In genomic region chr1:153953859-153954365, GRCh38 we compare ENCODE assay signal across 16 cellular contexts. TPM values are rescaled to one million over a fixed set of nuclear protein-coding genes. Genes with fewer than 3 reads are reported as not detected.
DNase-seq lines count a peak whose midpoint lies in the region; ATAC-seq, FAIRE-seq and TF ChIP-seq lines count a peak whose summit lies in the region.
"Had no signal": no experiment of that assay in that cellular context is flagged by ENCODE, and none has a peak within 500 bp of the region (broad histone marks: within the 10 kb centered on the region; RNA-seq: fewer than 3 reads in every experiment).

No MANE protein-coding gene starts in this region.

- no peak for TF ChIP-seq CTCF in cardiac muscle cell (IDR thresholded peaks at IDR 0.05; ENCODE audit: low read depth, low read length)
- TF ChIP-seq CTCF in HepG2 (CRISPR knock-in tag; IDR thresholded peaks at IDR 0.05), result no peak
- TF ChIP-seq CTCF in type B pancreatic cell (conservative IDR thresholded peaks at IDR 0.05), result no peak
- no peak for TF ChIP-seq CTCF in colonic mucosa (IDR thresholded peaks at IDR 0.05)

- peaks cover 31% of the 10 kb centered on the region for H3K4me1 Mint-ChIP-seq in activated T-helper 17 cell treated with anti-CD3 and anti-CD28 coated beads, Interleukin-2, amount 50 U/mL, for 72 hours
- peaks cover 19% of the 10 kb centered on the region for H3K4me1 Mint-ChIP-seq in type B pancreatic cell (ENCODE audit: unreplicated experiment)

- peak overlapping the region; percentile 78 for H3K4me2 ChIP-seq in HepG2 (ENCODE audit: low read depth, low read length)

- H3K9ac ChIP-seq in HepG2 (ENCODE audit: insufficient read depth, low read depth, low read length) (peak overlapping the region; percentile 48; the same call in 1 of the 2 replicates), colonic mucosa (ENCODE audit: low read depth in 2 of 2, low read length in 2 of 2) (no peak overlapping the region)

- peaks cover 27% of the 10 kb centered on the region for H3K36me3 ChIP-seq in cardiac muscle cell
- peaks cover 16 to 40% of the 10 kb centered on the region in 2 experiments for H3K36me3 ChIP-seq in HepG2 (replicated peaks in 1 of 2; ENCODE audit: control insufficient read depth in 1 of 2, insufficient read depth in 2 of 2, low read length in 2 of 2)
- peaks cover 5% of the 10 kb centered on the region for H3K36me3 ChIP-seq in colonic mucosa

- TF ChIP-seq POLR2A in HepG2 (IDR thresholded peaks at IDR 0.05; ENCODE audit: insufficient read depth in 1 of 2, low read depth in 2 of 2, low read length in 2 of 2), result peak in 1 of 2 experiments; percentile 44; a peak in 1 of 4 replicates

- CTCF ChIA-PET in HepG2 (lab: Yijun Ruan, JAX; ENCODE audit: low intra/inter-chr PET ratio, low total read pairs), result no interaction called here

- no peaks in the 10 kb centered on the region for H3K9me3 Mint-ChIP-seq in activated T-helper 17 cell treated with anti-CD3 and anti-CD28 coated beads, Interleukin-2, amount 50 U/mL, for 72 hours
- H3K9me3 Mint-ChIP-seq in type B pancreatic cell, result no peaks in the 10 kb centered on the region

- 73% methylated on average over 4 of the region's 4 CpGs for WGBS in right cardiac atrium
- WGBS in HepG2 (ENCODE audit: low lambda C conversion rate), result 3% methylated on average over 4 of the region's 4 CpGs

- H3K9me3 ChIP-seq in cardiac muscle cell (ENCODE audit: low read depth) (no peaks in the 10 kb centered on the region), right cardiac atrium (ENCODE audit: control insufficient read depth, low read length) (no peaks in the 10 kb centered on the region), HepG2 (ENCODE audit: low read length) (no peaks in the 10 kb centered on the region), colonic mucosa (no peaks in the 10 kb centered on the region)
- H3K9me3 ChIP-seq: left ventricle myocardium inferior had no signal

- POLR2A ChIA-PET in HepG2 (lab: Yijun Ruan, JAX), result interaction anchor here (0.6 to 7.0 kb wide), 10 partner anchors 9 to 37 kb away, joined by 3 to 89 read pairs (median 6); partner anchors contain the start of genes CREB3L4, GATAD2B, JTB and RAB13

- no peak for DNase-seq in cardiac muscle cell (ENCODE audit: low read depth in 1 of 2, low spot score in 1 of 2)
- DNase-seq in right cardiac atrium, result no peak
- DNase-seq in HepG2 (ENCODE audit: low spot score), result peak; percentile 91
- DNase-seq in type B pancreatic cell (ENCODE audit: extremely low spot score, unreplicated experiment), result no peak
- no peak for DNase-seq in colonic mucosa
- DNase-seq in COLO668 (lab: John Stamatoyannopoulos, UW; ENCODE audit: unreplicated experiment), result no peak
- DNase-seq: activated CD4-positive, alpha-beta T cell treated with anti-CD3 and anti-CD28 coated beads, Interleukin-2, amount 50 U/mL, for 48 hours; DMS79; effector memory CD4-positive, alpha-beta T cell; left ventricle myocardium inferior; NCI-H1694 treated with DMSO at 0.1 percent for 48 hours; NCI-H510A; SIG-M5; stimulated activated CD4-positive, alpha-beta T cell treated with anti-CD3 and anti-CD28 coated beads, Interleukin-15, amount 100 ng/mL, for 24 hours had no signal

- peaks cover 88% of the 10 kb centered on the region for H3K36me3 Mint-ChIP-seq in activated T-helper 17 cell treated with anti-CD3 and anti-CD28 coated beads, Interleukin-2, amount 50 U/mL, for 72 hours (ENCODE audit: low read depth)
- H3K36me3 Mint-ChIP-seq in type B pancreatic cell, result peaks cover 6% of the 10 kb centered on the region

- TF ChIP-seq EP300 in HepG2 (IDR thresholded peaks at IDR 0.05; ENCODE audit: low read depth in 2 of 2, low read length in 2 of 2), result no peak
- peak; percentile 30; the same call in 1 of the 2 replicates for TF ChIP-seq EP300 in HepG2 (CRISPR knock-in tag; IDR thresholded peaks at IDR 0.05; ENCODE audit: borderline replicate concordance)

- H2AFZ ChIP-seq in HepG2 (ENCODE audit: low read length), result no peak overlapping the region

- no TSS peak for BruUV-seq in HepG2 (replicated peaks; lab: Mats Ljungman, UMichigan)

- H3K27me3 ChIP-seq in cardiac muscle cell (no peaks in the 10 kb centered on the region), right cardiac atrium (ENCODE audit: control insufficient read depth, insufficient read depth) (no peaks in the 10 kb centered on the region), HepG2 (ENCODE audit: control insufficient read depth in 1 of 2, insufficient read depth in 2 of 2, low read length in 2 of 2) (peaks cover 0 to 7% of the 10 kb centered on the region in 2 experiments; a peak in 1 of 5 replicates), colonic mucosa (no peaks in the 10 kb centered on the region)

- intact Hi-C loops in right cardiac atrium (cut with DNase I) (no loop called here), HepG2 (cut with micrococcal nuclease; ENCODE audit: unreplicated experiment) (no loop called here), colonic mucosa (cut with DNase I) (no loop called here)

- H3K4me3 Mint-ChIP-seq in activated T-helper 17 cell treated with anti-CD3 and anti-CD28 coated beads, Interleukin-2, amount 50 U/mL, for 72 hours, result peak overlapping the region; percentile 99
- H3K4me3 Mint-ChIP-seq in type B pancreatic cell, result peak overlapping the region; percentile 7

- ATAC-seq in right cardiac atrium, result no peak
- ATAC-seq in activated T-helper 17 cell treated with anti-CD3 and anti-CD28 coated beads, Interleukin-2, amount 50 U/mL, for 72 hours (replicated peaks), result no peak
- peak; percentile 85 for ATAC-seq in HepG2
- ATAC-seq in GM18520 (IDR thresholded peaks at IDR 0.05; ENCODE audit: unreplicated experiment), result no peak

- FAIRE-seq in HepG2 (lab: Jason Lieb, UNC), result peak; percentile 99

- peaks cover 21% of the 10 kb centered on the region for H3K4me1 ChIP-seq in cardiac muscle cell (ENCODE audit: low read depth)
- H3K4me1 ChIP-seq in right cardiac atrium (ENCODE audit: control insufficient read depth, insufficient read depth, low read length), result peaks cover 6% of the 10 kb centered on the region
- H3K4me1 ChIP-seq in HepG2 (ENCODE audit: insufficient read depth, low read length), result peaks cover 48% of the 10 kb centered on the region
- H3K4me1 ChIP-seq in colonic mucosa, result peaks cover 1% of the 10 kb centered on the region

- peaks cover 7% of the 10 kb centered on the region; the same call in 1 of the 2 replicates for H4K20me1 ChIP-seq in HepG2 (ENCODE audit: insufficient read depth, low read length)

- in situ Hi-C loops in HepG2 (cut with HindIII; ENCODE audit: extremely low pct_ligation_motif_present, low pct_unique_long_range_greater_than_20kb), result no loop called here

- H3K79me2 ChIP-seq in HepG2 (ENCODE audit: insufficient read depth, low read length), result peaks cover 39% of the 10 kb centered on the region

- H3K4me3 ChIP-seq in cardiac muscle cell (no peak overlapping the region), right cardiac atrium (ENCODE audit: low read length) (no peak overlapping the region), HepG2 (replicated peaks in 1 of 3; ENCODE audit: insufficient read depth in 1 of 3, low read depth in 2 of 3, low read length in 3 of 3) (peak overlapping the region in 1 of 3 experiments; percentile 17; a peak in 3 of 6 replicates), colonic mucosa (no peak overlapping the region)
- H3K4me3 ChIP-seq: left ventricle myocardium inferior had no signal

- no peak; the same call in 1 of the 2 replicates for TF ChIP-seq RAD21 in HepG2 (CRISPR knock-in tag; IDR thresholded peaks at IDR 0.05)

- H3K27ac Mint-ChIP-seq in activated T-helper 17 cell treated with anti-CD3 and anti-CD28 coated beads, Interleukin-2, amount 50 U/mL, for 72 hours, result peak overlapping the region; percentile 73
- peak overlapping the region; percentile 33 for H3K27ac Mint-ChIP-seq in type B pancreatic cell

- H3K27ac ChIP-seq in cardiac muscle cell, result peak overlapping the region; percentile 16
- H3K27ac ChIP-seq in right cardiac atrium (ENCODE audit: low read length), result no peak overlapping the region
- peak overlapping the region; percentile 72 for H3K27ac ChIP-seq in HepG2 (ENCODE audit: extremely low read length, insufficient read depth, low read length)
- H3K27ac ChIP-seq in colonic mucosa, result no peak overlapping the region
- H3K27ac ChIP-seq: left ventricle myocardium inferior had no signal

- H3K27me3 Mint-ChIP-seq in activated T-helper 17 cell treated with anti-CD3 and anti-CD28 coated beads, Interleukin-2, amount 50 U/mL, for 72 hours, result no peaks in the 10 kb centered on the region
- H3K27me3 Mint-ChIP-seq in type B pancreatic cell, result no peaks in the 10 kb centered on the region

RNA-seq across cellular contexts. Expression of gene CRTC2, which starts 4.5 kb away (rescaled TPM):
- total RNA-seq in cardiac muscle cell, result 11.9 and 17.9 TPM in 2 replicates
- polyA plus RNA-seq in cardiac muscle cell, result 24.8 and 34.4 TPM in 2 replicates
- total RNA-seq in right cardiac atrium, result 10 to 100 TPM; 23.4 to 32.8 (median 26.2) TPM
- polyA plus RNA-seq in right cardiac atrium, result 26.9 TPM
- 100 to 1,000 TPM in 1 of 2 donors, 10 to 100 TPM in 1; 84.9 to 131 TPM for total RNA-seq in activated T-helper 17 cell treated with anti-CD3 and anti-CD28 coated beads, Interleukin-2, amount 50 U/mL, for 72 hours
- 4.0 and 6.1 TPM in 2 replicates for total RNA-seq in HepG2 (2016; rRNA removed; fragmentation: Illumina TruSeq; extraction: Trizol)
- total RNA-seq in HepG2 (2016; cell fraction: cytosol; rRNA removed; fragmentation: Illumina TruSeq; extraction: Trizol; ENCODE audit: low read depth), result 3.0 and 4.2 TPM in 2 replicates
- total RNA-seq in HepG2 (2016; cell fraction: insoluble cytoplasmic fraction; rRNA removed; fragmentation: Illumina TruSeq; extraction: Trizol), result 3.1 and 5.5 TPM in 2 replicates
- total RNA-seq in HepG2 (2016; cell fraction: membrane; rRNA removed; fragmentation: Illumina TruSeq; extraction: Trizol), result 5.2 and 6.7 TPM in 2 replicates
- 7.2 and 9.2 TPM in 2 replicates for total RNA-seq in HepG2 (2016; cell fraction: nucleus; rRNA removed; fragmentation: Illumina TruSeq; extraction: Trizol)
- 24.2 and 26.7 TPM in 2 replicates for polyA plus RNA-seq in HepG2 (2011; rRNA removed)
- polyA plus RNA-seq in HepG2 (2011; cell fraction: cytosol; rRNA removed), result 10.1 and 12.6 TPM in 2 replicates
- polyA plus RNA-seq in HepG2 (2011; cell fraction: nucleus; rRNA removed), result 47.3 and 47.5 TPM in 2 replicates
- polyA plus RNA-seq in HepG2 (2012), result 14.5 and 18.4 TPM in 2 replicates
- 4.5 and 4.8 TPM in 2 replicates for polyA plus RNA-seq in HepG2 (2016; cell fraction: cytosol; fragmentation: Illumina TruSeq; extraction: Trizol; ENCODE audit: low read depth)
- polyA plus RNA-seq in HepG2 (2016; cell fraction: insoluble cytoplasmic fraction; fragmentation: Illumina TruSeq; extraction: Trizol; ENCODE audit: low read depth), result 9.2 and 10.0 TPM in 2 replicates
- 9.6 and 10.4 TPM in 2 replicates for polyA plus RNA-seq in HepG2 (2016; cell fraction: membrane; fragmentation: Illumina TruSeq; extraction: Trizol; ENCODE audit: low read depth)
- polyA plus RNA-seq in HepG2 (2016; cell fraction: nucleus; fragmentation: Illumina TruSeq; extraction: Trizol; ENCODE audit: insufficient read depth, low read depth), result 37.9 and 40.4 TPM in 2 replicates
- polyA minus RNA-seq in HepG2 (2011; rRNA and poly(A)+ RNA removed; ENCODE audit: low replicate concordance), result 40.4 and 54.2 TPM in 2 replicates
- 9.1 and 10.3 TPM in 2 replicates for polyA minus RNA-seq in HepG2 (2011; cell fraction: cytosol; rRNA and poly(A)+ RNA removed)
- polyA minus RNA-seq in HepG2 (2011; cell fraction: nucleus; rRNA and poly(A)+ RNA removed), result 20.5 and 25.0 TPM in 2 replicates
- total RNA-seq in type B pancreatic cell (ENCODE audit: low replicate concordance), result 31.1 and 36.0 TPM in 2 replicates
- total RNA-seq in colonic mucosa, result 10 to 100 TPM; 26.9 to 40.7 TPM

RNA-seq across cellular contexts. Expression of gene DENND4B, which starts 7.4 kb away (rescaled TPM):
- total RNA-seq in cardiac muscle cell (31.3 and 42.3 TPM in 2 replicates), right cardiac atrium (10 to 100 TPM; 40.6 to 48.7 (median 41.7) TPM), HepG2 (2016; rRNA removed; fragmentation: Illumina TruSeq; extraction: Trizol) (8.7 and 15.1 TPM in 2 replicates), type B pancreatic cell (ENCODE audit: low replicate concordance) (43.0 and 70.7 TPM in 2 replicates), colonic mucosa (10 to 100 TPM; 26.9 to 45.6 TPM)
- polyA plus RNA-seq in cardiac muscle cell (48.1 and 61.2 TPM in 2 replicates), right cardiac atrium (32.0 TPM), HepG2 (2011; rRNA removed) (20.3 and 24.3 TPM in 2 replicates)
- total RNA-seq in activated T-helper 17 cell treated with anti-CD3 and anti-CD28 coated beads, Interleukin-2, amount 50 U/mL, for 72 hours, result 100 to 1,000 TPM in 1 of 2 donors, 10 to 100 TPM in 1; 98.0 to 130 TPM
- total RNA-seq in HepG2 (2016; cell fraction: cytosol; rRNA removed; fragmentation: Illumina TruSeq; extraction: Trizol; ENCODE audit: low read depth), result 9.7 and 9.9 TPM in 2 replicates
- total RNA-seq in HepG2 (2016; cell fraction: insoluble cytoplasmic fraction; rRNA removed; fragmentation: Illumina TruSeq; extraction: Trizol), result 7.7 and 18.1 TPM in 2 replicates
- total RNA-seq in HepG2 (2016; cell fraction: membrane; rRNA removed; fragmentation: Illumina TruSeq; extraction: Trizol), result 7.2 and 8.2 TPM in 2 replicates
- 23.7 and 25.9 TPM in 2 replicates for total RNA-seq in HepG2 (2016; cell fraction: nucleus; rRNA removed; fragmentation: Illumina TruSeq; extraction: Trizol)
- 6.5 and 10.3 TPM in 2 replicates for polyA plus RNA-seq in HepG2 (2011; cell fraction: cytosol; rRNA removed)
- polyA plus RNA-seq in HepG2 (2011; cell fraction: nucleus; rRNA removed), result 178 and 239 TPM in 2 replicates
- polyA plus RNA-seq in HepG2 (2012), result 17.2 and 21.8 TPM in 2 replicates
- polyA plus RNA-seq in HepG2 (2016; cell fraction: cytosol; fragmentation: Illumina TruSeq; extraction: Trizol; ENCODE audit: low read depth), result 1.4 and 1.6 TPM in 2 replicates
- polyA plus RNA-seq in HepG2 (2016; cell fraction: insoluble cytoplasmic fraction; fragmentation: Illumina TruSeq; extraction: Trizol; ENCODE audit: low read depth), result 10.3 and 15.7 TPM in 2 replicates
- 4.1 and 5.2 TPM in 2 replicates for polyA plus RNA-seq in HepG2 (2016; cell fraction: membrane; fragmentation: Illumina TruSeq; extraction: Trizol; ENCODE audit: low read depth)
- 75.3 and 79.3 TPM in 2 replicates for polyA plus RNA-seq in HepG2 (2016; cell fraction: nucleus; fragmentation: Illumina TruSeq; extraction: Trizol; ENCODE audit: insufficient read depth, low read depth)
- polyA minus RNA-seq in HepG2 (2011; rRNA and poly(A)+ RNA removed; ENCODE audit: low replicate concordance), result 60.1 and 65.7 TPM in 2 replicates
- 7.4 and 8.5 TPM in 2 replicates for polyA minus RNA-seq in HepG2 (2011; cell fraction: cytosol; rRNA and poly(A)+ RNA removed)
- 66.1 and 70.7 TPM in 2 replicates for polyA minus RNA-seq in HepG2 (2011; cell fraction: nucleus; rRNA and poly(A)+ RNA removed)

RNA-seq across cellular contexts. Expression of gene SLC39A1, which starts 9.4 kb away (rescaled TPM):
- 75.8 and 83.4 TPM in 2 replicates for total RNA-seq in cardiac muscle cell
- polyA plus RNA-seq in cardiac muscle cell, result 71.2 and 72.6 TPM in 2 replicates
- 10 to 100 TPM; 61.2 to 71.4 (median 65.1) TPM for total RNA-seq in right cardiac atrium
- 61.3 TPM for polyA plus RNA-seq in right cardiac atrium
- total RNA-seq in activated T-helper 17 cell treated with anti-CD3 and anti-CD28 coated beads, Interleukin-2, amount 50 U/mL, for 72 hours, result 100 to 1,000 TPM; 109 to 117 TPM
- total RNA-seq in HepG2 (2016; rRNA removed; fragmentation: Illumina TruSeq; extraction: Trizol), result 47.5 and 78.4 TPM in 2 replicates
- 18.4 and 21.0 TPM in 2 replicates for total RNA-seq in HepG2 (2016; cell fraction: cytosol; rRNA removed; fragmentation: Illumina TruSeq; extraction: Trizol; ENCODE audit: low read depth)
- total RNA-seq in HepG2 (2016; cell fraction: insoluble cytoplasmic fraction; rRNA removed; fragmentation: Illumina TruSeq; extraction: Trizol), result 44.8 and 83.0 TPM in 2 replicates
- total RNA-seq in HepG2 (2016; cell fraction: membrane; rRNA removed; fragmentation: Illumina TruSeq; extraction: Trizol), result 48.8 and 53.3 TPM in 2 replicates
- total RNA-seq in HepG2 (2016; cell fraction: nucleus; rRNA removed; fragmentation: Illumina TruSeq; extraction: Trizol), result 62.5 and 68.3 TPM in 2 replicates
- polyA plus RNA-seq in HepG2 (2011; rRNA removed), result 71.2 and 80.5 TPM in 2 replicates
- polyA plus RNA-seq in HepG2 (2011; cell fraction: cytosol; rRNA removed), result 85.8 and 89.3 TPM in 2 replicates
- polyA plus RNA-seq in HepG2 (2011; cell fraction: nucleus; rRNA removed), result 45.4 and 53.1 TPM in 2 replicates
- 45.9 and 65.4 TPM in 2 replicates for polyA plus RNA-seq in HepG2 (2012)
- polyA plus RNA-seq in HepG2 (2016; cell fraction: cytosol; fragmentation: Illumina TruSeq; extraction: Trizol; ENCODE audit: low read depth), result 17.5 and 20.5 TPM in 2 replicates
- 42.6 and 45.0 TPM in 2 replicates for polyA plus RNA-seq in HepG2 (2016; cell fraction: insoluble cytoplasmic fraction; fragmentation: Illumina TruSeq; extraction: Trizol; ENCODE audit: low read depth)
- polyA plus RNA-seq in HepG2 (2016; cell fraction: membrane; fragmentation: Illumina TruSeq; extraction: Trizol; ENCODE audit: low read depth), result 36.5 and 40.5 TPM in 2 replicates
- polyA plus RNA-seq in HepG2 (2016; cell fraction: nucleus; fragmentation: Illumina TruSeq; extraction: Trizol; ENCODE audit: insufficient read depth, low read depth), result 87.4 and 101 TPM in 2 replicates
- polyA minus RNA-seq in HepG2 (2011; rRNA and poly(A)+ RNA removed; ENCODE audit: low replicate concordance), result 112 and 159 TPM in 2 replicates
- 38.9 and 39.9 TPM in 2 replicates for polyA minus RNA-seq in HepG2 (2011; cell fraction: cytosol; rRNA and poly(A)+ RNA removed)
- polyA minus RNA-seq in HepG2 (2011; cell fraction: nucleus; rRNA and poly(A)+ RNA removed), result 14.5 and 19.6 TPM in 2 replicates
- total RNA-seq in type B pancreatic cell (ENCODE audit: low replicate concordance), result 75.7 and 93.4 TPM in 2 replicates
- total RNA-seq in colonic mucosa, result 10 to 100 TPM; 76.8 to 90.9 TPM

RNA-seq across cellular contexts. Expression of gene CREB3L4, which starts 13.8 kb away (rescaled TPM):
- total RNA-seq in cardiac muscle cell, result 34.0 and 49.5 TPM in 2 replicates
- 25.3 and 31.5 TPM in 2 replicates for polyA plus RNA-seq in cardiac muscle cell
- 1 to 10 TPM; 4.3 to 6.0 (median 4.8) TPM for total RNA-seq in right cardiac atrium
- polyA plus RNA-seq in right cardiac atrium, result 6.0 TPM
- 1 to 10 TPM; 7.4 to 9.3 TPM for total RNA-seq in activated T-helper 17 cell treated with anti-CD3 and anti-CD28 coated beads, Interleukin-2, amount 50 U/mL, for 72 hours
- total RNA-seq in HepG2 (2016; rRNA removed; fragmentation: Illumina TruSeq; extraction: Trizol), result 7.8 and 9.9 TPM in 2 replicates
- total RNA-seq in HepG2 (2016; cell fraction: cytosol; rRNA removed; fragmentation: Illumina TruSeq; extraction: Trizol; ENCODE audit: low read depth), result 2.6 and 3.2 TPM in 2 replicates
- 8.3 and 10.7 TPM in 2 replicates for total RNA-seq in HepG2 (2016; cell fraction: insoluble cytoplasmic fraction; rRNA removed; fragmentation: Illumina TruSeq; extraction: Trizol)
- 6.5 and 7.8 TPM in 2 replicates for total RNA-seq in HepG2 (2016; cell fraction: membrane; rRNA removed; fragmentation: Illumina TruSeq; extraction: Trizol)
- 8.4 and 9.8 TPM in 2 replicates for total RNA-seq in HepG2 (2016; cell fraction: nucleus; rRNA removed; fragmentation: Illumina TruSeq; extraction: Trizol)
- 17.4 and 18.7 TPM in 2 replicates for polyA plus RNA-seq in HepG2 (2011; rRNA removed)
- 13.1 and 18.4 TPM in 2 replicates for polyA plus RNA-seq in HepG2 (2011; cell fraction: cytosol; rRNA removed)
- polyA plus RNA-seq in HepG2 (2011; cell fraction: nucleus; rRNA removed), result 36.4 and 41.3 TPM in 2 replicates
- polyA plus RNA-seq in HepG2 (2012), result 9.7 and 10.7 TPM in 2 replicates
- 2.0 and 2.6 TPM in 2 replicates for polyA plus RNA-seq in HepG2 (2016; cell fraction: cytosol; fragmentation: Illumina TruSeq; extraction: Trizol; ENCODE audit: low read depth)
- polyA plus RNA-seq in HepG2 (2016; cell fraction: insoluble cytoplasmic fraction; fragmentation: Illumina TruSeq; extraction: Trizol; ENCODE audit: low read depth), result 8.4 and 10.9 TPM in 2 replicates
- 4.1 and 6.4 TPM in 2 replicates for polyA plus RNA-seq in HepG2 (2016; cell fraction: membrane; fragmentation: Illumina TruSeq; extraction: Trizol; ENCODE audit: low read depth)
- 15.7 and 16.0 TPM in 2 replicates for polyA plus RNA-seq in HepG2 (2016; cell fraction: nucleus; fragmentation: Illumina TruSeq; extraction: Trizol; ENCODE audit: insufficient read depth, low read depth)
- 22.4 and 31.3 TPM in 2 replicates for polyA minus RNA-seq in HepG2 (2011; rRNA and poly(A)+ RNA removed; ENCODE audit: low replicate concordance)
- polyA minus RNA-seq in HepG2 (2011; cell fraction: cytosol; rRNA and poly(A)+ RNA removed), result 5.7 and 9.4 TPM in 2 replicates
- 10.2 and 12.7 TPM in 2 replicates for polyA minus RNA-seq in HepG2 (2011; cell fraction: nucleus; rRNA and poly(A)+ RNA removed)
- 17.2 and 31.8 TPM in 2 replicates for total RNA-seq in type B pancreatic cell (ENCODE audit: low replicate concordance)
- 10 to 100 TPM; 19.0 to 37.1 TPM for total RNA-seq in colonic mucosa

RNA-seq across cellular contexts. Expression of gene JTB, which starts 23.6 kb away (rescaled TPM):
- total RNA-seq in cardiac muscle cell (161 and 315 TPM in 2 replicates), right cardiac atrium (100 to 1,000 TPM in 2 of 4 donors, 10 to 100 TPM in 2; 92.1 to 108 (median 102) TPM), HepG2 (2016; rRNA removed; fragmentation: Illumina TruSeq; extraction: Trizol) (66.8 and 99.2 TPM in 2 replicates), type B pancreatic cell (ENCODE audit: low replicate concordance) (99.2 and 153 TPM in 2 replicates), colonic mucosa (100 to 1,000 TPM; 133 to 245 TPM)
- polyA plus RNA-seq in cardiac muscle cell (137 and 169 TPM in 2 replicates), right cardiac atrium (143 TPM), HepG2 (2011; rRNA removed) (90.3 and 96.7 TPM in 2 replicates)
- total RNA-seq in activated T-helper 17 cell treated with anti-CD3 and anti-CD28 coated beads, Interleukin-2, amount 50 U/mL, for 72 hours, result 100 to 1,000 TPM in 1 of 2 donors, 10 to 100 TPM in 1; 89.7 to 167 TPM
- 360 and 420 TPM in 2 replicates for total RNA-seq in HepG2 (2016; cell fraction: cytosol; rRNA removed; fragmentation: Illumina TruSeq; extraction: Trizol; ENCODE audit: low read depth)
- 56.2 and 94.9 TPM in 2 replicates for total RNA-seq in HepG2 (2016; cell fraction: insoluble cytoplasmic fraction; rRNA removed; fragmentation: Illumina TruSeq; extraction: Trizol)
- total RNA-seq in HepG2 (2016; cell fraction: membrane; rRNA removed; fragmentation: Illumina TruSeq; extraction: Trizol), result 294 and 339 TPM in 2 replicates
- total RNA-seq in HepG2 (2016; cell fraction: nucleus; rRNA removed; fragmentation: Illumina TruSeq; extraction: Trizol), result 49.2 and 54.2 TPM in 2 replicates
- polyA plus RNA-seq in HepG2 (2011; cell fraction: cytosol; rRNA removed), result 113 and 147 TPM in 2 replicates
- polyA plus RNA-seq in HepG2 (2011; cell fraction: nucleus; rRNA removed), result 63.3 and 75.8 TPM in 2 replicates
- 63.8 and 72.9 TPM in 2 replicates for polyA plus RNA-seq in HepG2 (2012)
- 451 and 524 TPM in 2 replicates for polyA plus RNA-seq in HepG2 (2016; cell fraction: cytosol; fragmentation: Illumina TruSeq; extraction: Trizol; ENCODE audit: low read depth)
- polyA plus RNA-seq in HepG2 (2016; cell fraction: insoluble cytoplasmic fraction; fragmentation: Illumina TruSeq; extraction: Trizol; ENCODE audit: low read depth), result 64.3 and 74.6 TPM in 2 replicates
- polyA plus RNA-seq in HepG2 (2016; cell fraction: membrane; fragmentation: Illumina TruSeq; extraction: Trizol; ENCODE audit: low read depth), result 289 and 331 TPM in 2 replicates
- 87.8 and 94.9 TPM in 2 replicates for polyA plus RNA-seq in HepG2 (2016; cell fraction: nucleus; fragmentation: Illumina TruSeq; extraction: Trizol; ENCODE audit: insufficient read depth, low read depth)
- polyA minus RNA-seq in HepG2 (2011; rRNA and poly(A)+ RNA removed; ENCODE audit: low replicate concordance), result 39.7 and 118 TPM in 2 replicates
- polyA minus RNA-seq in HepG2 (2011; cell fraction: cytosol; rRNA and poly(A)+ RNA removed), result 23.9 and 26.3 TPM in 2 replicates
- polyA minus RNA-seq in HepG2 (2011; cell fraction: nucleus; rRNA and poly(A)+ RNA removed), result 16.4 and 19.4 TPM in 2 replicates

Comparison
In these comparisons a context has a peak if more than half of its experiments do, and no peak if none do; other contexts are left out.
1. H3K27ac ChIP-seq: peak in cardiac muscle cell (single experiment) and HepG2 (single experiment); none in right cardiac atrium (single experiment) and colonic mucosa (single experiment).